ENCODE assay signal across 1 cellular context in the genomic region with DNA sequence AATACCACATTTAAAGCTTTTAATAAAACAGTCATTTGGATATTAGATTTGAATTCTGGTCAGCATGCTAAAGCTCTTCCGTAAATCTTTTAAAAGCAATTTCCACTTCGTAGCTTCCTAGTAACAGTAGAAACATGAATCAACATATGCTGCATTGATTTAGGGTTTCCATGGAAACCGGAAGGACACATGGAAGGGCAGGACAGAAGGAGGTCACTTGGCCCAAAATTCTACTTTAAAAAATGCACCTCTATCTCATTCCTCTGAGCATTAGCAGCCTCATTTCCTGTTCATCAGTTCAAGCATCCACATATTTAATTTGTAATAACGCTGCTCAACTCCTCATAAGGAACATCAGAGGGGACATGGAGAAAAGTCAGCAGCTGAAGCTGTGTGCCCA.
TF ChIP-seq lines count a peak whose summit lies in the region.

No MANE protein-coding gene starts in this region.

TF ChIP-seq in H1, 55 proteins besides CTCF, POLR2A, EP300 and RAD21:
- no peak for TF ChIP-seq TEAD4 (IDR thresholded peaks at IDR 0.05; ENCODE audit: low read depth, low read length)
- TF ChIP-seq SUZ12 (IDR thresholded peaks at IDR 0.05; ENCODE audit: low read length): no peak
- TF ChIP-seq TAF7 (optimal IDR thresholded peaks at IDR 0.05; ENCODE audit: borderline replicate concordance, low read depth, low read length): no peak
- no peak for TF ChIP-seq BRCA1 (IDR thresholded peaks at IDR 0.05; ENCODE audit: low read depth, low read length)
- TF ChIP-seq PHF8 (conservative IDR thresholded peaks at IDR 0.05; ENCODE audit: low read depth, low read length): no peak
- no peak for TF ChIP-seq SIX5 (IDR thresholded peaks at IDR 0.05; ENCODE audit: low read depth, low read length)
- TF ChIP-seq CHD1 (IDR thresholded peaks at IDR 0.05; ENCODE audit: low read depth, low read length): no peak
- TF ChIP-seq JUN (IDR thresholded peaks at IDR 0.05; ENCODE audit: low read depth, low read length): no peak
- no peak for TF ChIP-seq ASH2L (IDR thresholded peaks at IDR 0.05; ENCODE audit: low read length)
TF ChIP-seq in H1: peak in this region for 0.
